8 cellular contexts compared by ENCODE assay signal in genomic region chr7:157273208-157274202, GRCh38.
A peak's percentile ranks its signal among the peaks of the same experiment; 100 is the strongest.
DNase-seq lines count a peak whose midpoint lies in the region; ATAC-seq and TF ChIP-seq lines count a peak whose summit lies in the region.

No MANE protein-coding gene starts in this region.

- intact Hi-C loops in PC-3 (cut with micrococcal nuclease) = loop anchor here (10.0 kb wide), 1 partner anchor 319 kb away; no protein-coding TSS in a partner anchor

- peaks cover 2 to 5% of the 10 kb centered on the region in 2 donors for H3K36me3 Mint-ChIP-seq in activated T-cell treated with anti-CD3 and anti-CD28 coated beads, Interleukin-2, amount 50 U/mL, for 72 hours (ENCODE audit: insufficient read depth in 2 of 2)

- POLR2A ChIA-PET in PC-3 (lab: Charles Lee; ENCODE audit: unreplicated experiment) = no interaction called here

- DNase-seq in COLO668 (lab: John Stamatoyannopoulos, UW; ENCODE audit: unreplicated experiment) (peak; percentile 57), PC-3 (peak; percentile 82), fibroblast of pulmonary artery (ENCODE audit: low read depth) (peak; percentile 82), non-pigmented ciliary epithelial cell (ENCODE audit: low read depth) (peak; percentile 41), substantia nigra (lab: John Stamatoyannopoulos, UW) (peak in 40 of 49 donors; percentile 11 to 66 (median 36))
- peak; percentile 63 to 78 for DNase-seq in activated T-cell treated with anti-CD3 and anti-CD28 coated beads, Interleukin-2, amount 50 U/mL, for 72 hours

- no TSS peak for BruUV-seq in PC-3 (replicated peaks; lab: Mats Ljungman, UMichigan)

- peaks cover 20% of the 10 kb centered on the region for H3K4me1 Mint-ChIP-seq in activated T-cell treated with anti-CD3 and anti-CD28 coated beads, Interleukin-2, amount 50 U/mL, for 72 hours (ENCODE audit: low read depth)

- H3K9me3 Mint-ChIP-seq in activated T-cell treated with anti-CD3 and anti-CD28 coated beads, Interleukin-2, amount 50 U/mL, for 72 hours = no peaks in the 10 kb centered on the region

- peak overlapping the region; percentile 39 for H2AFZ ChIP-seq in PC-3 (ENCODE audit: low read length)

- TF ChIP-seq CTCF in PC-3 (conservative IDR thresholded peaks at IDR 0.05; ENCODE audit: low read depth, low read length) (peak; percentile 91), fibroblast of pulmonary artery (IDR thresholded peaks at IDR 0.05; ENCODE audit: low read length, missing control alignments) (peak; percentile 87)

- no peak overlapping the region for H3K27ac Mint-ChIP-seq in activated T-cell treated with anti-CD3 and anti-CD28 coated beads, Interleukin-2, amount 50 U/mL, for 72 hours

- peaks cover 7% of the 10 kb centered on the region; the same call in 1 of the 2 replicates for H3K36me3 ChIP-seq in PC-3 (ENCODE audit: low read depth, low read length)

- H4K20me1 ChIP-seq in PC-3 (ENCODE audit: low read length) = no peaks in the 10 kb centered on the region

- ATAC-seq in GM19452 (IDR thresholded peaks at IDR 0.05; ENCODE audit: unreplicated experiment) (peak; percentile 80), HG03565 (IDR thresholded peaks at IDR 0.05; ENCODE audit: unreplicated experiment) (peak; percentile 62), PC-3 (peak; percentile 78)
- ATAC-seq in activated T-cell treated with anti-CD3 and anti-CD28 coated beads, Interleukin-2, amount 50 U/mL, for 72 hours (replicated peaks in 1 of 2) = peak; percentile 62 to 67

- H3K4me3 ChIP-seq in PC-3 (ENCODE audit: low read length) = no peak overlapping the region
- no peak overlapping the region for H3K4me3 ChIP-seq in fibroblast of pulmonary artery (replicated peaks; ENCODE audit: low read depth, low read length)

- peaks cover 27% of the 10 kb centered on the region for H3K4me1 ChIP-seq in PC-3 (ENCODE audit: insufficient read depth, low read length)

- H3K9me2 ChIP-seq in PC-3 (replicated peaks; ENCODE audit: low read length) = no peaks in the 10 kb centered on the region

- no peaks in the 10 kb centered on the region for H3K79me2 ChIP-seq in PC-3 (ENCODE audit: low read length)

- no peak overlapping the region for H3K4me3 Mint-ChIP-seq in activated T-cell treated with anti-CD3 and anti-CD28 coated beads, Interleukin-2, amount 50 U/mL, for 72 hours

- H3K27ac ChIP-seq in PC-3 (ENCODE audit: low read length) = 0 out of 2 replicates have a peak overlapping the region, but pooled peaks have one; percentile 12
- no peak overlapping the region for H3K27ac ChIP-seq in substantia nigra (ENCODE audit: low read depth, low read length, poor library complexity, severe bottlenecking)

- CTCF ChIA-PET in PC-3 (lab: Charles Lee) = interaction anchor here (0.6 to 0.8 kb wide), 4 partner anchors 50 to 301 kb away, joined by 3 read pairs; no protein-coding TSS in a partner anchor

- peak overlapping the region; percentile 30 for H3K4me2 ChIP-seq in PC-3 (ENCODE audit: low read length)

- peak overlapping the region; percentile 31 for H3K9ac ChIP-seq in PC-3 (ENCODE audit: low read length)

- H3K27me3 ChIP-seq in PC-3 (ENCODE audit: low read length) = no peaks in the 10 kb centered on the region

- H3K27me3 Mint-ChIP-seq in activated T-cell treated with anti-CD3 and anti-CD28 coated beads, Interleukin-2, amount 50 U/mL, for 72 hours (ENCODE audit: low read depth) = peaks cover 12% of the 10 kb centered on the region

- no peaks in the 10 kb centered on the region for H3K9me3 ChIP-seq in PC-3 (ENCODE audit: low read length)

- H3F3A ChIP-seq in PC-3 (ENCODE audit: low read length, unreplicated experiment) = no peaks in the 10 kb centered on the region
